Comparison of ENCODE assay signal across 20 cellular contexts in the genomic region with DNA sequence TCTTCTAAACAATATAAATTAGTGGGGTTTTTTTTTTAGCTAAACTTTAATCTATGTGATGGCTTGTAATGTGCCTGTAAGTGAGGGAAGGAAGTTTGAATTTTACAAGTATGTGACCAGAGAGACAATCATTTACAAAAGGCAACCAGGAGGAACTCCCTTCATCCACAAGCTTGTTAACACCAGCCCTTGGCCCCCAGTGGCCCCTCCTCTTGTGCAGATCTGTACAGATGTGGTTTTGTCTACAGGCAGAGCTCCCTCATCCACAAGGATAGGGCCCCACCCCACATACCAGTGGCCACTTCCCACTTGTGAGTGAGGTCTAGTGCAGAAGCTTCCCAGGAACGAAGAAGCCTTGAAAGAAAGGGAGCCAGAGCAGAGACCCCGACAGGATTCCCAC.
DNase-seq lines count a peak whose midpoint lies in the region; ATAC-seq and TF ChIP-seq lines count a peak whose summit lies in the region.
"Had no signal": no experiment of that assay in that cellular context is flagged by ENCODE, and none has a peak within 500 bp of the region (broad histone marks: within the 10 kb centered on the region; RNA-seq: fewer than 3 reads in every experiment).

No MANE protein-coding gene starts in this region.

- ATAC-seq in GM18909 (IDR thresholded peaks at IDR 0.05; ENCODE audit: poor library complexity, unreplicated experiment): peak; percentile 45
- ATAC-seq: GM12878 had no signal

- intact Hi-C loops in uterus (cut with DNase I; ENCODE audit: low total_unique reads): no loop called here
- intact Hi-C loops in breast epithelium (cut with DNase I; ENCODE audit: low total_unique reads): no loop called here

- no peaks in the 10 kb centered on the region for H3K9me3 ChIP-seq in uterus
- no peaks in the 10 kb centered on the region for H3K9me3 ChIP-seq in breast epithelium
- H3K9me3 ChIP-seq: BE2C had no signal

- H3K4me1 ChIP-seq in uterus (no peaks in the 10 kb centered on the region), breast epithelium (no peaks in the 10 kb centered on the region)
- H3K4me1 ChIP-seq: BE2C had no signal

- H3K27me3 ChIP-seq in uterus (no peaks in the 10 kb centered on the region), breast epithelium (no peaks in the 10 kb centered on the region)

- TF ChIP-seq CTCF in uterus (IDR thresholded peaks at IDR 0.05) (no peak), breast epithelium (IDR thresholded peaks at IDR 0.05) (no peak)

- DNase-seq in HK-2 (ENCODE audit: unreplicated experiment) (peak; percentile 9), SW480 (ENCODE audit: low spot score) (peak; percentile 41), renal cortical epithelial cell (ENCODE audit: low read depth) (peak; percentile 55), uterus (no peak), breast epithelium (ENCODE audit: low spot score in 2 of 2) (no peak), RPMI8226 (no peak)
- DNase-seq: ACHN; BE2C; C1 segment of cervical spinal cord; CD4-positive, CD25-positive, alpha-beta regulatory T cell; CD8-positive, alpha-beta memory T cell; COR-L47; DMS 273 treated with DMSO at 0.1 percent for 48 hours; DMS53; DND-41; EL; GOT3; H9 had no signal

- H3K4me3 ChIP-seq in uterus (no peak overlapping the region), breast epithelium (no peak overlapping the region)
- H3K4me3 ChIP-seq: GM12878 had no signal

- TF ChIP-seq POLR2A in uterus (IDR thresholded peaks at IDR 0.05) (no peak), breast epithelium (IDR thresholded peaks at IDR 0.05) (no peak)

- H3K27ac ChIP-seq in uterus (no peak overlapping the region), breast epithelium (no peak overlapping the region)

- H3K36me3 ChIP-seq in uterus (no peaks in the 10 kb centered on the region), breast epithelium (no peaks in the 10 kb centered on the region)
- H3K36me3 ChIP-seq: BE2C had no signal

Comparison
In these comparisons a context has a peak if more than half of its experiments do, and no peak if none do; other contexts are left out.
1. DNase-seq: peak in HK-2 (single experiment), SW480 (single experiment) and renal cortical epithelial cell (single experiment); none in uterus (0 of 2), breast epithelium (0 of 2) and RPMI8226 (single experiment).